13 cellular contexts compared by ENCODE assay signal in genomic region chr22:32079110-32080089, GRCh38.
DNase-seq lines count a peak whose midpoint lies in the region; ATAC-seq, FAIRE-seq and TF ChIP-seq lines count a peak whose summit lies in the region.
"Had no signal": no experiment of that assay in that cellular context is flagged by ENCODE, and none has a peak within 500 bp of the region (broad histone marks: within the 10 kb centered on the region; RNA-seq: fewer than 3 reads in every experiment).

No MANE protein-coding gene starts in this region.

- H3K36me3 ChIP-seq in effector memory CD4-positive, alpha-beta T cell (ENCODE audit: control insufficient read depth, insufficient read depth, low read length): no peaks in the 10 kb centered on the region

- no peaks in the 10 kb centered on the region for H3K27me3 ChIP-seq in effector memory CD4-positive, alpha-beta T cell (replicated peaks; ENCODE audit: control insufficient read depth, insufficient read depth, low read length, poor library complexity, severe bottlenecking)

- no peak for ATAC-seq in GM19397 (IDR thresholded peaks at IDR 0.05; ENCODE audit: unreplicated experiment)
- ATAC-seq in GM19324 (IDR thresholded peaks at IDR 0.05; ENCODE audit: low FRiP score, unreplicated experiment): no peak

- no peaks in the 10 kb centered on the region for H3K4me1 ChIP-seq in effector memory CD4-positive, alpha-beta T cell (ENCODE audit: control insufficient read depth, insufficient read depth, low read length, poor library complexity, severe bottlenecking)

- TF ChIP-seq CTCF in fibroblast of mammary gland (conservative IDR thresholded peaks at IDR 0.05; ENCODE audit: control insufficient read depth, insufficient read depth, low read depth, low read length): no peak

- H3K9me3 ChIP-seq in effector memory CD4-positive, alpha-beta T cell (ENCODE audit: control insufficient read depth, low read length): no peaks in the 10 kb centered on the region

- H3K4me3 ChIP-seq in fibroblast of mammary gland (ENCODE audit: control insufficient read depth, low read depth, low read length): no peak overlapping the region
- H3K4me3 ChIP-seq in effector memory CD4-positive, alpha-beta T cell (ENCODE audit: insufficient read depth, low read depth, low read length, poor library complexity, severe bottlenecking): no peak overlapping the region

- no peak overlapping the region for H3K27ac ChIP-seq in effector memory CD4-positive, alpha-beta T cell (ENCODE audit: insufficient read depth, low read length, poor library complexity, severe bottlenecking)

- DNase-seq in EL: peak; percentile 76
- peak; percentile 69 for DNase-seq in RCC 7860 (ENCODE audit: low spot score)
- peak; percentile 45 for DNase-seq in fibroblast of mammary gland (ENCODE audit: low read depth)
- peak; percentile 64 for DNase-seq in non-pigmented ciliary epithelial cell (ENCODE audit: low read depth)
- no peak for DNase-seq in effector memory CD4-positive, alpha-beta T cell
- no peak for DNase-seq in activated CD4-positive, alpha-beta T cell treated with anti-CD3 and anti-CD28 coated beads, Interleukin-2, amount 50 U/mL, for 48 hours
- DNase-seq: activated CD4-positive, alpha-beta T cell treated with anti-CD3 and anti-CD28 coated beads, Interleukin-2, amount 10 ng/mL, durations not matched to agents 24 days and 14 days; DMS53; left cardiac atrium; NCI-H526 treated with DMSO at 0.1 percent for 48 hours; stimulated activated CD4-positive, alpha-beta T cell treated with anti-CD3 and anti-CD28 coated beads, Interleukin-2, amount 100 ng/mL, for 48 hours had no signal

- peak; percentile 93 for FAIRE-seq in RCC 7860 (lab: Jason Lieb, UNC)

Comparison
In these comparisons a context has a peak if more than half of its experiments do, and no peak if none do; other contexts are left out.
1. DNase-seq: peak in EL (single experiment), RCC 7860 (single experiment), fibroblast of mammary gland (single experiment) and non-pigmented ciliary epithelial cell (single experiment); none in effector memory CD4-positive, alpha-beta T cell (0 of 3) and activated CD4-positive, alpha-beta T cell treated with anti-CD3 and anti-CD28 coated beads, Interleukin-2, amount 50 U/mL, for 48 hours (0 of 2).